8 cellular contexts compared by ENCODE assay signal in genomic region chr4:2008921-2009650, GRCh38.
DNase-seq lines count a peak whose midpoint lies in the region; ATAC-seq lines count a peak whose summit lies in the region.

Gene NELFA (minus strand): TSS chr4:2008974. CDS start chr4:2008959, 15 bp downstream.

- ATAC-seq in GM18517 (IDR thresholded peaks at IDR 0.05; ENCODE audit: unreplicated experiment) (peak; percentile 79), HG03025 (IDR thresholded peaks at IDR 0.05; ENCODE audit: low FRiP score, unreplicated experiment) (peak; percentile 84)

- peak; percentile 83 for DNase-seq in NCI-H2029 treated with DMSO at 0.1 percent for 48 hours (lab: John Stamatoyannopoulos, UW)
- DNase-seq in T1000 (lab: John Stamatoyannopoulos, UW) = peak; percentile 91
- peak; percentile 97 for DNase-seq in astrocyte of the hippocampus (ENCODE audit: low read depth, low spot score)
- DNase-seq in hippocampal formation (lab: John Stamatoyannopoulos, UW) = peak; percentile 91 to 93
- peak; percentile 100 for DNase-seq in retina
- no peak for DNase-seq in cortex of kidney (lab: John Stamatoyannopoulos, UW)
